Comparison of ENCODE assay signal across 8 cellular contexts in genomic region chr17:19237139-19237388, GRCh38. TPM values are rescaled to one million over a fixed set of nuclear protein-coding genes. Genes with fewer than 3 reads are reported as not detected.
DNase-seq lines count a peak whose midpoint lies in the region; TF ChIP-seq lines count a peak whose summit lies in the region.
"Not testable (repeated sequence)": the region's sequence is repeated elsewhere in the genome, so short reads cannot be mapped to it uniquely, and the experiment has no call there.

Gene EPN2 (plus strand): TSS chr17:19237366. CDS start chr17:19283120, 45,754 bp downstream.

- H3K27ac ChIP-seq in SK-N-MC, result not testable (repeated sequence)
- H3K27ac ChIP-seq in osteoblast (ENCODE audit: low read depth, low read length), result peak within 1 kb of the TSS; percentile 77

- DNase-seq in AG10803 (ENCODE audit: low read depth) (peak; percentile 48), HAP-1 (ENCODE audit: low spot score in 2 of 2) (peak in 1 of 2 experiments; percentile 79), activated gamma-delta T cell treated with Interleukin-2 at 50 U/mL for 16 hours (peak; percentile 39), iPS-NIHi7 (ENCODE audit: extremely low spot score) (peak; percentile 73), osteoblast (ENCODE audit: insufficient read length, low spot score, missing footprints) (peak; percentile 83)
- DNase-seq in SK-N-MC (ENCODE audit: low read depth, low spot score), result not testable (repeated sequence)
- DNase-seq in stimulated activated CD8-positive, alpha-beta memory T cell treated with anti-CD3 and anti-CD28 coated beads, Interleukin-4, amount 100 ng/mL, for 24 hours (ENCODE audit: low read depth), result peak; percentile 33

- H3K9me3 ChIP-seq in HAP-1; SK-N-MC (ENCODE audit: low read depth, low read length); endocrine pancreas (ENCODE audit: control insufficient read depth, low read length); osteoblast (ENCODE audit: low read depth, low read length): not testable (repeated sequence)

- in situ Hi-C loops in HAP-1 (cut with MboI; ENCODE audit: low sequenced_read_pairs), result not testable (repeated sequence)

- not testable (repeated sequence) for TF ChIP-seq CTCF in AG10803 (conservative IDR thresholded peaks at IDR 0.05; ENCODE audit: low read length); osteoblast (IDR thresholded peaks at IDR 0.05; ENCODE audit: extremely low read depth, low read depth, low read length)

- H3K4me3 ChIP-seq in AG10803 (ENCODE audit: low read length) (peak within 1 kb of the TSS; percentile 90), HAP-1 (peak within 1 kb of the TSS; percentile 95), SK-N-MC (peak within 1 kb of the TSS; percentile 91), endocrine pancreas (ENCODE audit: control insufficient read depth, insufficient read depth, low read length) (peak within 1 kb of the TSS; percentile 72), osteoblast (ENCODE audit: insufficient read depth, low read length) (peak within 1 kb of the TSS; percentile 96)

- not testable (repeated sequence) for H3K4me1 ChIP-seq in HAP-1; endocrine pancreas (ENCODE audit: control insufficient read depth, insufficient read depth, low read length); osteoblast (ENCODE audit: insufficient read depth, low read length)

- H3K79me2 ChIP-seq in osteoblast (ENCODE audit: insufficient read depth, low read length), result peaks cover 46% of the 10 kb centered on the region

- peak within 1 kb of the TSS; percentile 80 for H3K9ac ChIP-seq in SK-N-MC (ENCODE audit: insufficient read length)
- peak within 1 kb of the TSS; percentile 91 for H3K9ac ChIP-seq in endocrine pancreas (ENCODE audit: control insufficient read depth, insufficient read depth, low read length)

- peak within 1 kb of the TSS; percentile 83 for H2AFZ ChIP-seq in osteoblast (ENCODE audit: low read length)

- H3K4me2 ChIP-seq in osteoblast (ENCODE audit: insufficient read depth, low read length), result peak within 1 kb of the TSS; percentile 92

- peaks cover 24% of the 10 kb centered on the region for H4K20me1 ChIP-seq in osteoblast (ENCODE audit: insufficient read depth, low read length)

- H3K36me3 ChIP-seq in HAP-1 (replicated peaks); SK-N-MC (ENCODE audit: insufficient read depth, low read length); endocrine pancreas (ENCODE audit: control insufficient read depth, insufficient read depth, low read length); osteoblast (ENCODE audit: insufficient read depth, low read length): not testable (repeated sequence)

- H3K27me3 ChIP-seq in HAP-1 (ENCODE audit: low read depth); endocrine pancreas (ENCODE audit: control insufficient read depth, insufficient read depth, low read length); osteoblast (ENCODE audit: insufficient read depth, low read length): not testable (repeated sequence)

RNA-seq across cellular contexts. Expression of gene EPN2, which starts in this region (rescaled TPM):
- total RNA-seq in osteoblast, result 13.6 and 18.1 TPM in 2 replicates
